1 cellular context compared by ENCODE assay signal in genomic region chr2:54569745-54570296, GRCh38.
A peak's percentile ranks its signal among the peaks of the same experiment; 100 is the strongest.
TF ChIP-seq lines count a peak whose summit lies in the region.

No MANE protein-coding gene starts in this region.

TF ChIP-seq in GM12878, 131 proteins besides CTCF, POLR2A, EP300 and RAD21 (continued from another document and continues in another):
- TF ChIP-seq GABPA (IDR thresholded peaks at IDR 0.05; ENCODE audit: low read depth) (no peak), PBX3 (IDR thresholded peaks at IDR 0.05; ENCODE audit: insufficient replicate concordance, low read depth, low read length) (no peak), TAF1 (IDR thresholded peaks at IDR 0.05; ENCODE audit: borderline replicate concordance, low read depth, low read length) (peak; percentile 42; the same call in 1 of the 2 replicates), IRF4 (IDR thresholded peaks at IDR 0.05; ENCODE audit: low read depth, low read length) (no peak), ZNF384 (IDR thresholded peaks at IDR 0.05; ENCODE audit: borderline replicate concordance, low read depth, low read length) (no peak), RAD51 (IDR thresholded peaks at IDR 0.05) (no peak; the same call in 1 of the 2 replicates), PAX5 (IDR thresholded peaks at IDR 0.05; ENCODE audit: borderline replicate concordance, low read depth, low read length) (peak; percentile 92), ZBTB11 (CRISPR knock-in tag; IDR thresholded peaks at IDR 0.05) (no peak), CUX1 (IDR thresholded peaks at IDR 0.05; ENCODE audit: insufficient replicate concordance, low read depth, low read length) (peak; percentile 78), RB1 (IDR thresholded peaks at IDR 0.05; ENCODE audit: borderline replicate concordance) (no peak), CBX3 (IDR thresholded peaks at IDR 0.05; ENCODE audit: borderline replicate concordance, low read depth) (no peak), RUNX3 (IDR thresholded peaks at IDR 0.05; ENCODE audit: low read length) (peak; percentile 89), ZNF592 (IDR thresholded peaks at IDR 0.05) (peak; percentile 67; the same call in 1 of the 2 replicates), SREBF2 (IDR thresholded peaks at IDR 0.05; ENCODE audit: low read length) (no peak), HDAC6 (IDR thresholded peaks at IDR 0.05; ENCODE audit: unreplicated experiment) (no peak), SP1 (IDR thresholded peaks at IDR 0.05; ENCODE audit: low read depth, low read length) (peak; percentile 24), HSF1 (IDR thresholded peaks at IDR 0.05; ENCODE audit: low read depth, low read length) (no peak), PML (IDR thresholded peaks at IDR 0.05; ENCODE audit: low read length) (no peak), HDGF (IDR thresholded peaks at IDR 0.05) (0 out of 2 replicates have a peak, but pooled peaks have one; percentile 46), PRDM15 (CRISPR knock-in tag; IDR thresholded peaks at IDR 0.05) (no peak), POU2F2 (IDR thresholded peaks at IDR 0.05; ENCODE audit: borderline replicate concordance, low read depth, low read length) (no peak; the same call in 2 of the 3 replicates), ZBTB4 (CRISPR knock-in tag; IDR thresholded peaks at IDR 0.05) (0 out of 2 replicates have a peak, but pooled peaks have one; percentile 23), SUPT20H (IDR thresholded peaks at IDR 0.05; ENCODE audit: borderline replicate concordance, control insufficient read depth, low read depth, low read length) (no peak), CEBPZ (IDR thresholded peaks at IDR 0.05; ENCODE audit: low read depth, low read length) (no peak)
